33 cellular contexts compared by ENCODE assay signal in the genomic region with DNA sequence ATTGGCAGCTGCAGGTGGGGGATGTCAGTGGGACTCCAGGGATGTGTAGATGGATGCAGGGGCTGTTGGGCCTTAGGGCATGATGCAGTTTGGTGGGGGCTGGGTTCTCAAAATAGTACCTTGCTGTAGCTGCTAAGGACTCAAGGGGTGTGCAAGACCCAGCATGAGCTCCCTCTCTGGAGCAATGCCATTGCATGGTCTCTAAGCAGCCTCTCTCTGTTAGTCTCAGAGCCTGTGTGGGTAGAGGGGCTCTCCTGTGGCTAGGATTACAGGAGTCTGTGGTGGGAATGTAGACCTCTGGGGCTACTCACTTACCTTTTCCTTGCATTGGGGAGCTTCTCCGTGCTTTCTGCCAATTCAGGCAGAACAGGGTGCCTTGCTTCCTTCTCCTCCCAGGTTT.
"Had no signal": no experiment of that assay in that cellular context is flagged by ENCODE, and none has a peak within 500 bp of the region (broad histone marks: within the 10 kb centered on the region; RNA-seq: fewer than 3 reads in every experiment).

No MANE protein-coding gene starts in this region.

- H3K9ac ChIP-seq: KMS-11 had no signal

- DNase-seq: Kasumi-1, MG63, MM.1S, MV-4-11, NCI-H1048, NCI-H1092, NCI-H1092 treated with DMSO at 0.1 percent for 48 hours, NCI-H1105, NCI-H1105 treated with DMSO at 0.1 percent for 48 hours, NCI-H1417, NCI-H1417 treated with DMSO at 0.1 percent for 48 hours, NCI-H1436, NCI-H1436 treated with DMSO at 0.1 percent for 48 hours, NCI-H146, NCI-H1694, NCI-H1694 treated with DMSO at 0.1 percent for 48 hours, NCI-H187, NCI-H187 treated with DMSO at 0.1 percent for 48 hours, NCI-H1930, NCI-H2029, NCI-H2029 treated with DMSO at 0.1 percent for 48 hours, NCI-H2081, NCI-H2081 treated with DMSO at 0.1 percent for 48 hours, NCI-H2107, NCI-H2171, NCI-H2171 treated with DMSO at 0.1 percent for 48 hours, NCI-H2227 treated with DMSO at 0.1 percent for 48 hours, NCI-H226, NCI-H345, NCI-H446, NCI-H446 treated with DMSO at 0.1 percent for 48 hours, NCI-H510A had no signal

- H3K36me3 ChIP-seq: MG63 had no signal

- H3K27ac ChIP-seq: KMS-11 had no signal

- H3K27me3 ChIP-seq: MG63 had no signal

- H3K4me2 ChIP-seq: KMS-11 had no signal

- H3K4me3 ChIP-seq: MG63 had no signal
